1 cellular context compared by ENCODE assay signal in genomic region chr19:29680447-29680846, GRCh38.
A peak's percentile ranks its signal among the peaks of the same experiment; 100 is the strongest.
TF ChIP-seq lines count a peak whose summit lies in the region.

No MANE protein-coding gene starts in this region.

TF ChIP-seq in GM12878, 131 proteins besides CTCF, POLR2A, EP300 and RAD21 (continued from another document and continues in another):
- TF ChIP-seq NFYA (IDR thresholded peaks at IDR 0.05; ENCODE audit: borderline replicate concordance, low read depth, low read length) (no peak), SKIL (IDR thresholded peaks at IDR 0.05; ENCODE audit: low read depth, poor library complexity, severe bottlenecking) (no peak), ATF2 (IDR thresholded peaks at IDR 0.05; ENCODE audit: low read length) (no peak), E2F4 (IDR thresholded peaks at IDR 0.05; ENCODE audit: low read depth, low read length) (no peak), ATF7 (IDR thresholded peaks at IDR 0.05; ENCODE audit: low read depth) (no peak), MYB (IDR thresholded peaks at IDR 0.05; ENCODE audit: borderline replicate concordance, low read depth, low read length) (no peak), BMI1 (IDR thresholded peaks at IDR 0.05; ENCODE audit: borderline replicate concordance) (no peak), IKZF1 (conservative IDR thresholded peaks at IDR 0.05) (peak; percentile 85), CBX3 (IDR thresholded peaks at IDR 0.05; ENCODE audit: borderline replicate concordance, low read depth) (no peak), RB1 (IDR thresholded peaks at IDR 0.05; ENCODE audit: borderline replicate concordance) (no peak), STAT3 (IDR thresholded peaks at IDR 0.05; ENCODE audit: low read depth, low read length) (no peak), ZBTB11 (CRISPR knock-in tag; IDR thresholded peaks at IDR 0.05) (no peak), NRF1 (conservative IDR thresholded peaks at IDR 0.05; ENCODE audit: low read depth, low read length) (no peak), FOXM1 (IDR thresholded peaks at IDR 0.05; ENCODE audit: low read depth, low read length) (no peak), RCOR1 (conservative IDR thresholded peaks at IDR 0.05; ENCODE audit: low read depth, low read length) (no peak), MEF2A (IDR thresholded peaks at IDR 0.05; ENCODE audit: insufficient read depth, low read depth, low read length) (no peak), JUND (IDR thresholded peaks at IDR 0.05; ENCODE audit: low read depth, low read length) (no peak), SIX5 (IDR thresholded peaks at IDR 0.05; ENCODE audit: low read depth, low read length, severe bottlenecking) (no peak), POLR2AphosphoS2 (IDR thresholded peaks at IDR 0.05; ENCODE audit: low read depth, low read length) (no peak), CHD4 (IDR thresholded peaks at IDR 0.05) (no peak), SMAD5 (IDR thresholded peaks at IDR 0.05; ENCODE audit: low read depth) (no peak), HSF1 (IDR thresholded peaks at IDR 0.05; ENCODE audit: low read depth, low read length) (no peak), CUX1 (IDR thresholded peaks at IDR 0.05; ENCODE audit: insufficient replicate concordance, low read depth, low read length) (no peak), FOS (IDR thresholded peaks at IDR 0.05; ENCODE audit: borderline replicate concordance, extremely low read depth, insufficient read length) (no peak), SPI1 (IDR thresholded peaks at IDR 0.05; ENCODE audit: borderline replicate concordance, insufficient read depth, low read depth, low read length) (peak; percentile 36), ZZZ3 (IDR thresholded peaks at IDR 0.05; ENCODE audit: control insufficient read depth, insufficient read length, low read depth) (no peak), CHD1 (IDR thresholded peaks at IDR 0.05; ENCODE audit: low read depth, low read length) (no peak), ZBTB4 (CRISPR knock-in tag; IDR thresholded peaks at IDR 0.05) (no peak), WRNIP1 (IDR thresholded peaks at IDR 0.05; ENCODE audit: borderline replicate concordance, low read depth, low read length) (no peak), MYC (IDR thresholded peaks at IDR 0.05; ENCODE audit: insufficient read depth, insufficient read length, insufficient replicate concordance, low read length, severe bottlenecking) (no peak), PML (IDR thresholded peaks at IDR 0.05; ENCODE audit: low read length) (no peak), MXI1 (IDR thresholded peaks at IDR 0.05; ENCODE audit: low read depth, low read length) (no peak), USF1 (IDR thresholded peaks at IDR 0.05; ENCODE audit: borderline replicate concordance, extremely low read length, insufficient read depth, low read depth, low read length) (no peak), MTA2 (IDR thresholded peaks at IDR 0.05; ENCODE audit: low read depth) (no peak), ZNF24 (IDR thresholded peaks at IDR 0.05) (no peak), CHD2 (IDR thresholded peaks at IDR 0.05; ENCODE audit: borderline replicate concordance, low read depth, low read length) (no peak), POLR2AphosphoS5 (IDR thresholded peaks at IDR 0.05; ENCODE audit: low read length) (no peak), CBFB (IDR thresholded peaks at IDR 0.05; ENCODE audit: low read depth) (peak; percentile 52; the same call in 1 of the 2 replicates), NFXL1 (IDR thresholded peaks at IDR 0.05; ENCODE audit: borderline replicate concordance) (no peak), SRF (IDR thresholded peaks at IDR 0.05; ENCODE audit: low read depth in 2 of 2, low read length in 2 of 2) (no peak), PAX5 (IDR thresholded peaks at IDR 0.05; ENCODE audit: borderline replicate concordance, low read depth, low read length) (peak; percentile 41; the same call in 1 of the 2 replicates), NR2C2 (IDR thresholded peaks at IDR 0.05; ENCODE audit: borderline replicate concordance, control insufficient read depth, insufficient read length, low read depth) (no peak), RAD51 (IDR thresholded peaks at IDR 0.05) (no peak), CEBPB (IDR thresholded peaks at IDR 0.05; ENCODE audit: borderline replicate concordance in 1 of 2, low read depth in 2 of 2, low read length in 2 of 2) (no peak), MTA3 (IDR thresholded peaks at IDR 0.05; ENCODE audit: borderline replicate concordance, low read length) (no peak)
